In the genomic region with DNA sequence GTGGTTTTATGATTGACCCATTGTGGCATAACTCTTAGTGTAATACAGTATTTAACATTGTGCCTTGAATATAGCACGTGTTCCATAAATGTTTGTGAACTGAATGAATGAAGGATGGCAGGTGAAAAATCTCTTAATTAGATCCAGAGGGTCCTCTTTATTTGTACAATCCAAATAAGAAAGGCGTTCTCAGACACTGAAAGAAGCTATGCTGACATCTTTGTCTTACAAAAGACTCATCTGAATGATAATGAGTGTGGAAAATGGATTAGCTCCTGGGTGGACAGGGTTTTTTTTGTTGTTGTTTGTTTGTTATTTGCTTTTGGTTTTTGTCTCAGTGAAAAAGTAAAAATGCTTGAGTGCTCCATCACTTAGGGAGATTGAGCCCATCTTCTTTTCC, we compare ENCODE assay signal across 27 cellular contexts.
"Had no signal": no experiment of that assay in that cellular context is flagged by ENCODE, and none has a peak within 500 bp of the region (broad histone marks: within the 10 kb centered on the region; RNA-seq: fewer than 3 reads in every experiment).

No MANE protein-coding gene starts in this region.

- H3K36me3 Mint-ChIP-seq: mesothelial cell of epicardium had no signal

- H3K9me3 ChIP-seq: colonic mucosa, esophagus squamous epithelium, gastrocnemius medialis, lower lobe of right lung, mucosa of descending colon had no signal

- H3K27ac Mint-ChIP-seq: dendritic cell treated with granulocyte-macrophage colony-stimulating factor and Interleukin-4, amounts not matched to agents 40 ng/mL and 50 ng/mL, for 4 days; effector memory CD8-positive, alpha-beta T cell; endodermal cell; mesothelial cell of epicardium had no signal

- DNase-seq: colonic mucosa; cortex of kidney; effector CD8-positive, alpha-beta T cell; effector memory CD8-positive, alpha-beta T cell; endodermal cell; erythroblast; esophagus squamous epithelium; foreskin fibroblast; foreskin melanocyte; gastrocnemius medialis; glutamatergic neuron; head of caudate nucleus; heart right ventricle; hippocampal formation; left cardiac atrium; left lung; left ventricle myocardium superior; lower lobe of right lung; mesenchymal stem cell; mucosa of descending colon had no signal

- H3K27me3 ChIP-seq: colonic mucosa, esophagus squamous epithelium, gastrocnemius medialis, heart right ventricle, left lung had no signal

- H3K4me3 ChIP-seq: colonic mucosa, esophagus squamous epithelium, gastrocnemius medialis, heart right ventricle, left lung, lower lobe of right lung, mucosa of descending colon had no signal

- H3K36me3 ChIP-seq: colonic mucosa, esophagus squamous epithelium, gastrocnemius medialis, heart right ventricle, left lung, lower lobe of right lung had no signal

- ATAC-seq: effector memory CD8-positive, alpha-beta T cell; esophagus mucosa; gastrocnemius medialis; heart right ventricle; left cardiac atrium; left lung; left ventricle myocardium superior; lower lobe of right lung; mucosa of descending colon had no signal

- H3K27me3 Mint-ChIP-seq: dendritic cell treated with granulocyte-macrophage colony-stimulating factor and Interleukin-4, amounts not matched to agents 40 ng/mL and 50 ng/mL, for 4 days had no signal

- FAIRE-seq: endometrium, islet of Langerhans, keratinocyte had no signal

- H3K4me3 Mint-ChIP-seq: dendritic cell treated with granulocyte-macrophage colony-stimulating factor and Interleukin-4, amounts not matched to agents 40 ng/mL and 50 ng/mL, for 4 days; effector memory CD8-positive, alpha-beta T cell; endodermal cell; mesothelial cell of epicardium had no signal

- H3K4me1 ChIP-seq: colonic mucosa, esophagus squamous epithelium, gastrocnemius medialis, heart right ventricle, left lung, lower lobe of right lung had no signal

- H3K27ac ChIP-seq: colonic mucosa, epithelial cell of prostate, esophagus squamous epithelium, gastrocnemius medialis, heart right ventricle, left lung, lower lobe of right lung had no signal
